In the genomic region with DNA sequence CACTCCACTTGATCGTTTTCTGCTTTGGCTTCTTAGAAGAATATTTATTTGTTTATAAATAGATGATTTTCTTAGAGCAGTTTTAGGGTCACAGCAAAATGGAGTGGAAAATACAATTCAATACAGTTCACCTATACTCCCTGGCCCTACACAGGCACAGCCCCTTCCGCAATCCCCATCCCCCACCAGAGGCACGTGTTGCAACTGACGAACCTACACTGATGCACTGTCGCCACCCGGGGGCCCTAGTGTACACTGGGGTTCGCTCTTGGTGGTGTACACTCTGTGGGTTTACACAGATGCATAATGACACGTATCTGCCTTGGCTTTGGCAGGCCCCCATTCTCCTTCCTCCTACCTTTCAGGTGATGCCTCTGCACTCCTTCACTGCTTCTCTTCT, we compare ENCODE assay signal across 1 cellular context.
TF ChIP-seq lines count a peak whose summit lies in the region.

No MANE protein-coding gene starts in this region.

TF ChIP-seq in WTC11, 78 proteins besides CTCF, POLR2A, EP300 and RAD21 (continued from another document):
- TF ChIP-seq, protein P1, sequence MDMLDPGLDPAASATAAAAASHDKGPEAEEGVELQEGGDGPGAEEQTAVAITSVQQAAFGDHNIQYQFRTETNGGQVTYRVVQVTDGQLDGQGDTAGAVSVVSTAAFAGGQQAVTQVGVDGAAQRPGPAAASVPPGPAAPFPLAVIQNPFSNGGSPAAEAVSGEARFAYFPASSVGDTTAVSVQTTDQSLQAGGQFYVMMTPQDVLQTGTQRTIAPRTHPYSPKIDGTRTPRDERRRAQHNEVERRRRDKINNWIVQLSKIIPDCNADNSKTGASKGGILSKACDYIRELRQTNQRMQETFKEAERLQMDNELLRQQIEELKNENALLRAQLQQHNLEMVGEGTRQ (CRISPR knock-in tag; IDR thresholded peaks at IDR 0.05) = peak; percentile 78
- TF ChIP-seq ZNF317 (CRISPR knock-in tag; IDR thresholded peaks at IDR 0.05; ENCODE audit: borderline replicate concordance, low read depth) = no peak
